Comparison of ENCODE assay signal across 8 cellular contexts in genomic region chr3:43690400-43691119, GRCh38. TPM values are rescaled to one million over a fixed set of nuclear protein-coding genes. Genes with fewer than 3 reads are reported as not detected.
DNase-seq lines count a peak whose midpoint lies in the region; ATAC-seq lines count a peak whose summit lies in the region.

TSS of gene ABHD5 (plus strand) at chr3:43690938. CDS start at chr3:43690993, 55 bp downstream.

- H3K36me3 Mint-ChIP-seq in activated CD8-positive, alpha-beta memory T cell treated with anti-CD3 and anti-CD28 coated beads, Interleukin-2, amount 10 ng/mL, durations not matched to agents 7 days and 5 days, result peaks cover 2% of the 10 kb centered on the region

- CTCF ChIA-PET in activated CD8-positive, alpha-beta memory T cell treated with anti-CD3 and anti-CD28 coated beads, Interleukin-2, amount 10 ng/mL, durations not matched to agents 7 days and 5 days (lab: Charles Lee), result no interaction called here

- no peaks in the 10 kb centered on the region for H3K36me3 ChIP-seq in endocrine pancreas (ENCODE audit: control insufficient read depth, insufficient read depth, low read length)

- H3K27ac Mint-ChIP-seq in activated CD8-positive, alpha-beta memory T cell treated with anti-CD3 and anti-CD28 coated beads, Interleukin-2, amount 10 ng/mL, durations not matched to agents 7 days and 5 days, result peak within 1 kb of the TSS; percentile 83

- H3K4me1 ChIP-seq in endocrine pancreas (ENCODE audit: control insufficient read depth, insufficient read depth, low read length), result peaks cover 6% of the 10 kb centered on the region

- H3K27me3 Mint-ChIP-seq in activated CD8-positive, alpha-beta memory T cell treated with anti-CD3 and anti-CD28 coated beads, Interleukin-2, amount 10 ng/mL, durations not matched to agents 7 days and 5 days, result no peaks in the 10 kb centered on the region

- H3K9me3 ChIP-seq in endocrine pancreas (ENCODE audit: control insufficient read depth, low read length), result no peaks in the 10 kb centered on the region

- H3K27me3 ChIP-seq in endocrine pancreas (ENCODE audit: control insufficient read depth, insufficient read depth, low read length), result no peaks in the 10 kb centered on the region

- no peaks in the 10 kb centered on the region for H3K9me3 Mint-ChIP-seq in activated CD8-positive, alpha-beta memory T cell treated with anti-CD3 and anti-CD28 coated beads, Interleukin-2, amount 10 ng/mL, durations not matched to agents 7 days and 5 days (ENCODE audit: low read depth)

- H3K4me3 Mint-ChIP-seq in activated CD8-positive, alpha-beta memory T cell treated with anti-CD3 and anti-CD28 coated beads, Interleukin-2, amount 10 ng/mL, durations not matched to agents 7 days and 5 days, result peak within 1 kb of the TSS; percentile 82

- peak within 1 kb of the TSS; percentile 93 for H3K4me3 ChIP-seq in endocrine pancreas (ENCODE audit: control insufficient read depth, insufficient read depth, low read length)

- ATAC-seq in GM19468 (IDR thresholded peaks at IDR 0.05; ENCODE audit: extremely low read depth, unreplicated experiment), result peak; percentile 80
- ATAC-seq in activated CD8-positive, alpha-beta memory T cell treated with anti-CD3 and anti-CD28 coated beads, Interleukin-2, amount 10 ng/mL, durations not matched to agents 7 days and 5 days, result peak; percentile 92

- H3K4me1 Mint-ChIP-seq in activated CD8-positive, alpha-beta memory T cell treated with anti-CD3 and anti-CD28 coated beads, Interleukin-2, amount 10 ng/mL, durations not matched to agents 7 days and 5 days, result peaks cover 34% of the 10 kb centered on the region

- peak; percentile 79 for DNase-seq in COR-L47 (lab: John Stamatoyannopoulos, UW)
- DNase-seq in HS-5 (ENCODE audit: low read depth), result peak; percentile 78
- DNase-seq in NOMO-1 treated with dmso at 0.1 percent for 144 hours (lab: John Stamatoyannopoulos, UW; ENCODE audit: unreplicated experiment), result peak; percentile 87
- DNase-seq in activated CD8-positive, alpha-beta memory T cell treated with anti-CD3 and anti-CD28 coated beads, Interleukin-2, amount 10 ng/mL, durations not matched to agents 7 days and 5 days, result peak; percentile 91
- peak; percentile 97 for DNase-seq in mesenteric fat pad (ENCODE audit: low spot score)
- DNase-seq in stimulated activated CD8-positive, alpha-beta memory T cell treated with anti-CD3 and anti-CD28 coated beads, Interleukin-15, amount 100 ng/mL, for 24 hours (ENCODE audit: low read depth), result peak; percentile 90

- peak within 1 kb of the TSS; percentile 87 for H3K9ac ChIP-seq in endocrine pancreas (ENCODE audit: control insufficient read depth, insufficient read depth, low read length)

RNA-seq across cellular contexts. Expression of gene ABHD5, which starts in this region (rescaled TPM):
- total RNA-seq in activated CD8-positive, alpha-beta memory T cell treated with anti-CD3 and anti-CD28 coated beads, Interleukin-2, amount 10 ng/mL, durations not matched to agents 7 days and 5 days, result 10 to 100 TPM; 12.9 to 16.5 TPM
- 215 TPM for total RNA-seq in mesenteric fat pad

Comparison
In these comparisons a context has a peak if more than half of its experiments do, and no peak if none do; other contexts are left out.
1. Peak in every context shown above with its lines: DNase-seq, ATAC-seq and H3K4me3 ChIP-seq.
2. RNA of gene ABHD5 (total RNA-seq): 215 TPM in mesenteric fat pad (single experiment); 12.9 to 16.5 TPM in activated CD8-positive, alpha-beta memory T cell treated with anti-CD3 and anti-CD28 coated beads, Interleukin-2, amount 10 ng/mL, durations not matched to agents 7 days and 5 days; every median in the first group is over 10 times any median in the second.